11 cellular contexts compared by ENCODE assay signal in genomic region chr16:85162478-85163277, GRCh38. TPM values are rescaled to one million over a fixed set of nuclear protein-coding genes. Genes with fewer than 3 reads are reported as not detected.
DNase-seq lines count a peak whose midpoint lies in the region; ATAC-seq, FAIRE-seq and TF ChIP-seq lines count a peak whose summit lies in the region.
"Had no signal": no experiment of that assay in that cellular context is flagged by ENCODE, and none has a peak within 500 bp of the region (broad histone marks: within the 10 kb centered on the region; RNA-seq: fewer than 3 reads in every experiment).

No MANE protein-coding gene starts in this region.

- H3K36me3 ChIP-seq in H1 (ENCODE audit: control insufficient read depth in 2 of 4, insufficient read depth in 4 of 4, low read length in 3 of 4) (no peaks in the 10 kb centered on the region), muscle layer of colon (ENCODE audit: insufficient read depth, low read length) (no peaks in the 10 kb centered on the region), vagina (no peaks in the 10 kb centered on the region)

- WGBS in H1 (ENCODE audit: extremely low coverage in 1 of 2, insufficient coverage in 1 of 2, insufficient read length in 1 of 2, insufficient replicate concordance in 2 of 2, low coverage in 1 of 2, low lambda C conversion rate in 2 of 2, missing lambda C conversion rate in 1 of 2), 2 experiments, result 89% methylated on average over 36 of the region's 36 CpGs; no CpG with 5 or more reads in 1 of the 2 experiments

- H3K27me3 ChIP-seq in H1 (replicated peaks in 1 of 4; ENCODE audit: control insufficient read depth in 3 of 4, extremely low read depth in 1 of 4, insufficient read depth in 3 of 4, low read length in 3 of 4) (no peaks in the 10 kb centered on the region; a peak in 1 of 7 replicates), muscle layer of colon (ENCODE audit: control insufficient read depth in 1 of 2, insufficient read depth in 2 of 2, low read length in 2 of 2) (no peaks in the 10 kb centered on the region), vagina (no peaks in the 10 kb centered on the region)

- H3K9me3 ChIP-seq in H1 (ENCODE audit: insufficient read depth in 2 of 2, low read depth in 1 of 2, low read length in 1 of 2), result no peaks in the 10 kb centered on the region
- no peaks in the 10 kb centered on the region for H3K9me3 ChIP-seq in muscle layer of colon (ENCODE audit: low read length)
- no peaks in the 10 kb centered on the region for H3K9me3 ChIP-seq in vagina

- CTCF ChIA-PET in H1 (lab: Charles Lee; ENCODE audit: partially characterized antibody), result interaction anchor here (0.8 to 2.4 kb wide), 8 partner anchors 10 to 454 kb away, joined by 3 to 11 read pairs (median 3); no protein-coding TSS in a partner anchor

- TF ChIP-seq CTCF in H1 (IDR thresholded peaks at IDR 0.05; ENCODE audit: control extremely low read depth in 1 of 3, insufficient read depth in 1 of 3, low read depth in 1 of 3, low read length in 3 of 3) (no peak), vagina (IDR thresholded peaks at IDR 0.05) (no peak)

- H3K9ac ChIP-seq in H1 (replicated peaks in 1 of 4; ENCODE audit: extremely low read depth in 1 of 4, low read depth in 3 of 4, low read length in 3 of 4) (no peak overlapping the region), muscle layer of colon (ENCODE audit: low read length) (no peak overlapping the region)

- H4K5ac ChIP-seq in H1 (ENCODE audit: insufficient read length, low read depth, low read length), result no peak overlapping the region

- no peak overlapping the region for H3K18ac ChIP-seq in H1 (ENCODE audit: extremely low read depth, low read length)

- no peak overlapping the region for H2BK120ac ChIP-seq in H1 (replicated peaks; ENCODE audit: low read depth, low read length)

- H3K79me1 ChIP-seq in H1 (ENCODE audit: low read depth, low read length), result no peaks in the 10 kb centered on the region

- H3K4me1 ChIP-seq in H1 (replicated peaks in 1 of 4; ENCODE audit: control insufficient read depth in 3 of 4, insufficient read depth in 4 of 4, low read length in 3 of 4) (peaks cover under 1 to 22% (median 18%) of the 10 kb centered on the region in 4 experiments), muscle layer of colon (ENCODE audit: insufficient read depth, low read length) (peaks cover 63% of the 10 kb centered on the region), vagina (peaks cover 50% of the 10 kb centered on the region)

- TF ChIP-seq EP300 in H1 (IDR thresholded peaks at IDR 0.05; ENCODE audit: borderline replicate concordance in 1 of 2, low read depth in 2 of 2, low read length in 2 of 2), result no peak

- no peaks in the 10 kb centered on the region for H3K79me2 ChIP-seq in H1 (ENCODE audit: control insufficient read depth in 1 of 2, insufficient read depth in 2 of 2, low read length in 2 of 2)

- no peak for TF ChIP-seq RAD21 in H1 (IDR thresholded peaks at IDR 0.05 in 1 of 2, conservative IDR thresholded peaks at IDR 0.05 in 1 of 2; ENCODE audit: low read depth in 2 of 2, low read length in 2 of 2)

- no peak overlapping the region for H2BK12ac ChIP-seq in H1 (ENCODE audit: low read depth, low read length)

- H3K4ac ChIP-seq in H1 (replicated peaks; ENCODE audit: insufficient read length, low read depth, low read length), result no peak overlapping the region

- TF ChIP-seq POLR2A in H1 (IDR thresholded peaks at IDR 0.05; ENCODE audit: control extremely low read depth in 1 of 2, low read depth in 2 of 2, low read length in 2 of 2) (no peak), vagina (IDR thresholded peaks at IDR 0.05) (no peak)

- no peak overlapping the region for H3K23ac ChIP-seq in H1 (ENCODE audit: insufficient read length)

- H2BK5ac ChIP-seq in H1 (ENCODE audit: low read depth, low read length), result 0 out of 2 replicates have a peak overlapping the region, but pooled peaks have one; percentile 5

- H2AK5ac ChIP-seq in H1 (ENCODE audit: low read depth, low read length), result no peak overlapping the region

- no peak for ATAC-seq in HG02970 (IDR thresholded peaks at IDR 0.05; ENCODE audit: low FRiP score, unreplicated experiment)

- H3K23me2 ChIP-seq in H1 (ENCODE audit: low read depth, low read length), result no peaks in the 10 kb centered on the region; the same call in 1 of the 2 replicates

- DNase-seq in NCI-H82 (lab: John Stamatoyannopoulos, UW), result peak; percentile 62
- no peak for DNase-seq in NCI-H82 treated with DMSO at 0.1 percent for 48 hours (lab: John Stamatoyannopoulos, UW; ENCODE audit: unreplicated experiment)
- no peak for DNase-seq in H1 (ENCODE audit: low read depth in 1 of 2, low spot score in 2 of 2)
- DNase-seq in vagina (ENCODE audit: extremely low spot score in 2 of 2), result no peak
- no peak for DNase-seq in activated gamma-delta T cell treated with Interleukin-2 at 50 U/mL for 16 hours
- no peak for DNase-seq in NCI-H1105 treated with DMSO at 0.1 percent for 48 hours (lab: John Stamatoyannopoulos, UW)
- DNase-seq: substantia nigra had no signal

- no peak overlapping the region for H4K8ac ChIP-seq in H1 (ENCODE audit: extremely low read depth, insufficient read depth, low read length)

- H2BK15ac ChIP-seq in H1 (ENCODE audit: low read length), result no peak overlapping the region

- FAIRE-seq in H1 (lab: Jason Lieb, UNC), result no peak
- FAIRE-seq: A204.1 had no signal

- no peak overlapping the region for H3K27ac ChIP-seq in H1 (ENCODE audit: low read depth, low read length)
- peak overlapping the region; percentile 5 for H3K27ac ChIP-seq in muscle layer of colon (ENCODE audit: low read depth, low read length)
- H3K27ac ChIP-seq in vagina, result peak overlapping the region; percentile 77
- H3K27ac ChIP-seq: epithelial cell of prostate had no signal

- POLR2A ChIA-PET in H1 (lab: Charles Lee; ENCODE audit: partially characterized antibody), result interaction anchor here (0.6 kb wide), 1 partner anchor 139 kb away, joined by 3 read pairs; no protein-coding TSS in a partner anchor

- H4K20me1 ChIP-seq in H1 (replicated peaks in 1 of 2; ENCODE audit: control insufficient read depth in 1 of 2, insufficient read depth in 2 of 2, low read length in 2 of 2), result peaks cover 0 to 2% of the 10 kb centered on the region in 2 experiments

- H3K14ac ChIP-seq in H1 (ENCODE audit: insufficient read length), result no peak overlapping the region

- H3K4me2 ChIP-seq in H1 (ENCODE audit: insufficient read depth in 1 of 2, low read depth in 2 of 2, low read length in 2 of 2), result no peak overlapping the region

- H3K56ac ChIP-seq in H1 (replicated peaks; ENCODE audit: insufficient read length, low read depth, low read length), result no peak overlapping the region

- H2BK20ac ChIP-seq in H1 (ENCODE audit: low read length), result no peak overlapping the region

- intact Hi-C loops in vagina (cut with DNase I), result loop anchor here (5.0 kb wide), 1 partner anchor 35 kb away; no protein-coding TSS in a partner anchor

- no peak overlapping the region for H3K4me3 ChIP-seq in H1 (ENCODE audit: extremely low read depth in 1 of 4, insufficient read depth in 2 of 4, low read depth in 3 of 4, low read length in 4 of 4)
- H3K4me3 ChIP-seq in muscle layer of colon (ENCODE audit: low read depth in 1 of 2, low read length in 2 of 2), result peak overlapping the region in 1 of 2 donors; percentile 32
- H3K4me3 ChIP-seq in vagina, result no peak overlapping the region

- H4K91ac ChIP-seq in H1 (replicated peaks; ENCODE audit: insufficient read length, low read length), result no peak overlapping the region

- H2AFZ ChIP-seq in H1 (ENCODE audit: low read length), result no peak overlapping the region

TF ChIP-seq in H1, 55 proteins besides CTCF, POLR2A, EP300 and RAD21:
- TF ChIP-seq CHD2 (IDR thresholded peaks at IDR 0.05; ENCODE audit: low read length), result no peak
- no peak for TF ChIP-seq SP1 (IDR thresholded peaks at IDR 0.05; ENCODE audit: low read depth, low read length)
- no peak for TF ChIP-seq SIRT6 (IDR thresholded peaks at IDR 0.05; ENCODE audit: low read length)
- TF ChIP-seq SUZ12 (IDR thresholded peaks at IDR 0.05; ENCODE audit: low read length), result no peak
- TF ChIP-seq NRF1 (IDR thresholded peaks at IDR 0.05; ENCODE audit: low read depth, low read length), result no peak
- no peak for TF ChIP-seq TEAD4 (IDR thresholded peaks at IDR 0.05; ENCODE audit: low read depth, low read length)
- no peak for TF ChIP-seq SIN3A (conservative IDR thresholded peaks at IDR 0.05 in 1 of 2, IDR thresholded peaks at IDR 0.05 in 1 of 2; ENCODE audit: low read depth in 1 of 2, low read length in 2 of 2)
- TF ChIP-seq TBP (IDR thresholded peaks at IDR 0.05; ENCODE audit: low read depth, low read length), result no peak
- TF ChIP-seq POU5F1 (IDR thresholded peaks at IDR 0.05; ENCODE audit: low read depth, low read length), result no peak
- TF ChIP-seq SIX5 (IDR thresholded peaks at IDR 0.05; ENCODE audit: low read depth, low read length), result no peak
- no peak for TF ChIP-seq CBX5 (IDR thresholded peaks at IDR 0.05; ENCODE audit: low read depth, low read length)
- TF ChIP-seq CTBP2 (IDR thresholded peaks at IDR 0.05; ENCODE audit: borderline replicate concordance, insufficient read depth, insufficient read length, low read length), result no peak
- no peak for TF ChIP-seq SRF (IDR thresholded peaks at IDR 0.05; ENCODE audit: low read depth, low read length)
- TF ChIP-seq TCF12 (IDR thresholded peaks at IDR 0.05; ENCODE audit: low read depth, low read length), result no peak
- no peak for TF ChIP-seq RFX5 (IDR thresholded peaks at IDR 0.05; ENCODE audit: borderline replicate concordance, low read depth, low read length)
TF ChIP-seq in H1: peak in this region for 0.

RNA-seq across cellular contexts. Expression of gene CIBAR2, which starts 50.4 kb away (rescaled TPM):
- not detected in 2 replicates for total RNA-seq in H1 (2021; fragmentation: NEBNext Ultra II Directional; extraction: Animal tissue kit (Norgen Biotek cat#: 25700))
- 0.06 and 0.18 TPM in 2 replicates for polyA plus RNA-seq in H1 (2011; rRNA removed)
- 0.12 TPM for polyA plus RNA-seq in H1 (2011; cell fraction: cytosol; rRNA removed)
- polyA plus RNA-seq in H1 (2011; cell fraction: nucleus; rRNA removed), result 0.23 TPM
- 0.15 to 0.29 TPM in 2 of 4 replicates, not detected in the others for polyA plus RNA-seq in H1 (2012, experiment 1 of 2)
- 0.42 TPM for polyA plus RNA-seq in H1 (2012, experiment 2 of 2)
- polyA plus RNA-seq in H1 (2013, experiment 1 of 2), result 0.06 TPM
- 0.02 TPM for polyA plus RNA-seq in H1 (2013, experiment 2 of 2)
- 0.17 TPM in 1 of 2 replicates, not detected in the other for polyA minus RNA-seq in H1 (2011; rRNA and poly(A)+ RNA removed)
- not detected for polyA minus RNA-seq in H1 (2011; cell fraction: cytosol; rRNA and poly(A)+ RNA removed)
- not detected for polyA minus RNA-seq in H1 (2011; cell fraction: nucleus; rRNA and poly(A)+ RNA removed)
- total RNA-seq in vagina, result not detected
